29 cellular contexts compared by ENCODE assay signal in genomic region chr7:121562274-121562673, GRCh38.
A peak's percentile ranks its signal among the peaks of the same experiment; 100 is the strongest.
DNase-seq lines count a peak whose midpoint lies in the region; ATAC-seq and TF ChIP-seq lines count a peak whose summit lies in the region.
"Had no signal": no experiment of that assay in that cellular context is flagged by ENCODE, and none has a peak within 500 bp of the region (broad histone marks: within the 10 kb centered on the region; RNA-seq: fewer than 3 reads in every experiment).

No MANE protein-coding gene starts in this region.

- no peak for TF ChIP-seq RAD21 in Ishikawa (IDR thresholded peaks at IDR 0.05; ENCODE audit: low read depth)

- no peaks in the 10 kb centered on the region for H3K36me3 Mint-ChIP-seq in osteocyte (ENCODE audit: unreplicated experiment)
- H3K36me3 Mint-ChIP-seq: CD8-positive, alpha-beta memory T cell; stimulated activated naive B cell treated with anti-CD40 and anti-IgM and Interleukin-4, amounts not matched to agents 10 μg/mL and 1 μg/mL and 100 μg/mL, for 72 hours; T-cell had no signal

- TF ChIP-seq EP300 in Ishikawa (IDR thresholded peaks at IDR 0.05; ENCODE audit: borderline replicate concordance), result no peak

- in situ Hi-C loops in KBM-7 (cut with MboI; ENCODE audit: low pct_unique_long_range_greater_than_20kb, low sequenced_read_pairs), result no loop called here

- intact Hi-C loops in cardiac septum (cut with DNase I), result no loop called here

- no peak for TF ChIP-seq CTCF in choroid plexus epithelial cell (conservative IDR thresholded peaks at IDR 0.05; ENCODE audit: low read depth, low read length)
- TF ChIP-seq CTCF in osteocyte (IDR thresholded peaks at IDR 0.05), result no peak

- peaks cover 26% of the 10 kb centered on the region for H3K4me1 Mint-ChIP-seq in osteocyte (ENCODE audit: unreplicated experiment)
- H3K4me1 Mint-ChIP-seq: CD8-positive, alpha-beta memory T cell; central memory CD8-positive, alpha-beta T cell; stimulated activated naive B cell treated with anti-CD40 and anti-IgM and Interleukin-4, amounts not matched to agents 10 μg/mL and 1 μg/mL and 100 μg/mL, for 72 hours; T-cell had no signal

- H3K27ac Mint-ChIP-seq in osteocyte (ENCODE audit: unreplicated experiment), result peak overlapping the region; percentile 65
- H3K27ac Mint-ChIP-seq: activated CD4-positive, alpha-beta T cell treated with anti-CD3 and anti-CD28 coated beads for 36 hours; CD8-positive, alpha-beta memory T cell; stimulated activated naive B cell treated with anti-CD40 and anti-IgM and Interleukin-4, amounts not matched to agents 10 μg/mL and 1 μg/mL and 100 μg/mL, for 72 hours; T-cell had no signal

- no peaks in the 10 kb centered on the region for H3K27me3 Mint-ChIP-seq in osteocyte (ENCODE audit: unreplicated experiment)
- H3K27me3 Mint-ChIP-seq: central memory CD8-positive, alpha-beta T cell had no signal

- H3K9me3 Mint-ChIP-seq in osteocyte (ENCODE audit: unreplicated experiment), result peaks cover 3% of the 10 kb centered on the region
- H3K9me3 Mint-ChIP-seq: activated T-cell treated with anti-CD3 and anti-CD28 coated beads, Interleukin-2, amount 50 U/mL, for 4 hours; CD8-positive, alpha-beta memory T cell; central memory CD8-positive, alpha-beta T cell; stimulated activated naive B cell treated with anti-CD40 and anti-IgM and Interleukin-4, amounts not matched to agents 10 μg/mL and 1 μg/mL and 100 μg/mL, for 72 hours; T-cell had no signal

- no peak overlapping the region for H3K4me3 ChIP-seq in choroid plexus epithelial cell (ENCODE audit: low read depth, low read length)
- H3K4me3 ChIP-seq: K562, lower lobe of right lung, psoas muscle, vagina had no signal

- DNase-seq in EL (peak; percentile 76), choroid plexus epithelial cell (ENCODE audit: low read depth) (peak; percentile 72), osteocyte (ENCODE audit: extremely low spot score, unreplicated experiment) (no peak), cardiac septum (ENCODE audit: low spot score) (no peak), NCI-H1436 treated with DMSO at 0.1 percent for 48 hours (lab: John Stamatoyannopoulos, UW) (no peak), KBM-7 (no peak)
- DNase-seq: activated CD4-positive, alpha-beta T cell treated with anti-CD3 and anti-CD28 coated beads for 36 hours; activated naive CD4-positive, alpha-beta T cell; activated T-cell treated with anti-CD3 and anti-CD28 coated beads, Interleukin-2, amount 50 U/mL, for 4 hours; CD8-positive, alpha-beta memory T cell; effector CD4-positive, alpha-beta T cell; hypothalamus; islet precursor cell; lower lobe of right lung; NCI-H187 treated with DMSO at 0.1 percent for 48 hours; NCI-H2227 treated with DMSO at 0.1 percent for 48 hours; NCI-H774; OCI-M1; psoas muscle; Right ventricle myocardium superior; small intestine; stimulated activated CD4-positive, alpha-beta T cell treated with anti-CD3 and anti-CD28 coated beads, Interleukin-2, amount 100 ng/mL, for 48 hours; stimulated activated naive B cell treated with anti-CD40 and anti-IgM and Interleukin-4, amounts not matched to agents 10 μg/mL and 1 μg/mL and 100 μg/mL, for 72 hours; T-cell had no signal

- ATAC-seq in HG03108 (IDR thresholded peaks at IDR 0.05; ENCODE audit: unreplicated experiment), result no peak
- ATAC-seq: activated CD4-positive, alpha-beta T cell treated with anti-CD3 and anti-CD28 coated beads for 36 hours; activated T-cell treated with anti-CD3 and anti-CD28 coated beads, Interleukin-2, amount 50 U/mL, for 4 hours; K562; lower lobe of right lung; psoas muscle; stimulated activated naive B cell treated with anti-CD40 and anti-IgM and Interleukin-4, amounts not matched to agents 10 μg/mL and 1 μg/mL and 100 μg/mL, for 72 hours; T-cell had no signal

- no peak overlapping the region for H3K4me3 Mint-ChIP-seq in osteocyte (ENCODE audit: unreplicated experiment)
- H3K4me3 Mint-ChIP-seq: activated CD4-positive, alpha-beta T cell treated with anti-CD3 and anti-CD28 coated beads for 36 hours; activated T-cell treated with anti-CD3 and anti-CD28 coated beads, Interleukin-2, amount 50 U/mL, for 4 hours; CD8-positive, alpha-beta memory T cell; central memory CD8-positive, alpha-beta T cell; stimulated activated naive B cell treated with anti-CD40 and anti-IgM and Interleukin-4, amounts not matched to agents 10 μg/mL and 1 μg/mL and 100 μg/mL, for 72 hours; T-cell had no signal

TF ChIP-seq in Ishikawa, 13 proteins besides CTCF, POLR2A, EP300 and RAD21:
- no peak for TF ChIP-seq FOXM1 (IDR thresholded peaks at IDR 0.05; ENCODE audit: borderline replicate concordance, low read depth)
- peak; percentile 98 for TF ChIP-seq TEAD4 (IDR thresholded peaks at IDR 0.05)

Comparison
In these comparisons a context has a peak if more than half of its experiments do, and no peak if none do; other contexts are left out.
1. DNase-seq: peak in EL (single experiment) and choroid plexus epithelial cell (single experiment); none in osteocyte (single experiment), cardiac septum (single experiment), NCI-H1436 treated with DMSO at 0.1 percent for 48 hours (single experiment) and KBM-7 (single experiment).